In the genomic region with DNA sequence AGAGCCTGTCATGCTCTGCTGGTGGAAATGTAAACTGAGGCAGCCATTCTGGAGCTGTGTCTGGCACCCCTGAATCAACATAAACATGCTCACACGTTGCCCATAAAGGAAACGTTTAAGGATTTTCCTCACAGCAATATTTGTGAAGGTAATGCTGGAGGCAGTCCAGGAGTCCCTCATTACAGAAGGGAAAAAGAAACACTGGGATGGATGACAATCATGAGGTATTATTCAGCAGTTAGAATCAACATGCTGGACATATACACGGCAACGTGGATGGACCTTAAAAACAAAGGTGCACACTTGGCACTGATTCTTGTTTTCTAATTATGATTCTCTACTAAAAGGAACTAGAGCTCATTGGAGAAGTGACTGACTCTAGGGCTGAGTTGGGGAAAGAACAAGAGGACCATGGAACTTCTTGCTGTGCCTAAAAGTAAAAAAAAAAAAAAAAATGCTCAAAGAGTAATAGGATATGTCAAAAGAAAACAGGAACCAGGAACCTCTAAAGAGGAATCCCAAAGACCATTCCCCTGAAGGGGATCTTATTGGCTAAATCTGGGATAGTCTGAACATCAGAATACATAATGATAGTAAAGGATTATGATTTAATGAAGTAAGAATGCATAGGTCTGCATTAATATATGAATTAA, we compare ENCODE assay signal across 20 cellular contexts. TPM values are rescaled to one million over a fixed set of nuclear protein-coding genes. Genes with fewer than 3 reads are reported as not detected.
DNase-seq lines count a peak whose midpoint lies in the region; ATAC-seq, FAIRE-seq and TF ChIP-seq lines count a peak whose summit lies in the region.
"Had no signal": no experiment of that assay in that cellular context is flagged by ENCODE, and none has a peak within 500 bp of the region (broad histone marks: within the 10 kb centered on the region; RNA-seq: fewer than 3 reads in every experiment).

No MANE protein-coding gene starts in this region.

- no peaks in the 10 kb centered on the region for H3K9me3 ChIP-seq in smooth muscle cell (replicated peaks; ENCODE audit: low read depth)
- H3K9me3 ChIP-seq: lower lobe of right lung, right atrium auricular region had no signal

- TF ChIP-seq CTCF in endothelial cell (IDR thresholded peaks at IDR 0.05; ENCODE audit: unreplicated experiment) (no peak), smooth muscle cell (IDR thresholded peaks at IDR 0.05; ENCODE audit: borderline replicate concordance, insufficient read depth, poor library complexity, severe bottlenecking) (no peak)

- H3K9ac ChIP-seq in smooth muscle cell (ENCODE audit: low read depth) = no peak overlapping the region

- 70% methylated on average over 4 of the region's 4 CpGs for WGBS in smooth muscle cell (ENCODE audit: low lambda C conversion rate)

- no peak for TF ChIP-seq POLR2A in GM12891 (IDR thresholded peaks at IDR 0.05; ENCODE audit: low read depth, low read length)

- no peak for DNase-seq in GM12891 (ENCODE audit: insufficient read length, low spot score)
- no peak for DNase-seq in endothelial cell (ENCODE audit: low spot score)
- no peak for DNase-seq in smooth muscle cell (lab: John Stamatoyannopoulos, UW; ENCODE audit: unreplicated experiment)
- DNase-seq: activated CD4-positive, alpha-beta T cell treated with anti-CD3 and anti-CD28 coated beads, Interleukin-2, amount 50 U/mL, for 4 hours; activated naive CD4-positive, alpha-beta T cell treated with Interleukin-2 at 50 U/mL for 16 hours; HCEC 1CT; heart right ventricle; lower lobe of right lung; NCI-H187; NCI-H446 treated with DMSO at 0.1 percent for 48 hours; occipital lobe had no signal

- peaks cover 88% of the 10 kb centered on the region for H4K20me1 ChIP-seq in smooth muscle cell (ENCODE audit: low read depth)

- peaks cover 14% of the 10 kb centered on the region for H3K4me1 ChIP-seq in smooth muscle cell (ENCODE audit: low read depth)

- H3K4me3 ChIP-seq in smooth muscle cell = no peak overlapping the region
- H3K4me3 ChIP-seq: heart right ventricle, lower lobe of right lung, right atrium auricular region had no signal

- peaks cover 28% of the 10 kb centered on the region for H3F3A ChIP-seq in smooth muscle cell (ENCODE audit: low read depth)

- H3K27me3 ChIP-seq in smooth muscle cell (ENCODE audit: low read depth) = no peaks in the 10 kb centered on the region
- H3K27me3 ChIP-seq: heart right ventricle, right atrium auricular region had no signal

- peak overlapping the region; percentile 18 for H3K27ac ChIP-seq in smooth muscle cell (ENCODE audit: low read depth)
- H3K27ac ChIP-seq: lower lobe of right lung, RWPE1 had no signal

- H3K36me3 Mint-ChIP-seq in IgD-negative memory B cell (peaks cover 4% of the 10 kb centered on the region), endothelial cell (ENCODE audit: low read depth, unreplicated experiment) (no peaks in the 10 kb centered on the region)

- H3K4me3 Mint-ChIP-seq in IgD-negative memory B cell (peak overlapping the region in 3 of 4 donors; percentile 31 to 80 (median 69)), endothelial cell (ENCODE audit: unreplicated experiment) (no peak overlapping the region)
- H3K4me3 Mint-ChIP-seq: central memory CD8-positive, alpha-beta T cell; endodermal cell had no signal

- H3K9me3 Mint-ChIP-seq in IgD-negative memory B cell (no peaks in the 10 kb centered on the region), endothelial cell (ENCODE audit: unreplicated experiment) (no peaks in the 10 kb centered on the region)
- H3K9me3 Mint-ChIP-seq: central memory CD8-positive, alpha-beta T cell had no signal

- H3K27me3 Mint-ChIP-seq in IgD-negative memory B cell (no peaks in the 10 kb centered on the region), endothelial cell (ENCODE audit: unreplicated experiment) (peaks cover 2% of the 10 kb centered on the region)
- H3K27me3 Mint-ChIP-seq: central memory CD8-positive, alpha-beta T cell had no signal

- no peak overlapping the region for H2AFZ ChIP-seq in smooth muscle cell (ENCODE audit: low read depth)

- ATAC-seq in GM18870 (IDR thresholded peaks at IDR 0.05; ENCODE audit: unreplicated experiment) (no peak), GM18502 (IDR thresholded peaks at IDR 0.05; ENCODE audit: poor library complexity, unreplicated experiment) (no peak), GM19467 (IDR thresholded peaks at IDR 0.05; ENCODE audit: unreplicated experiment) (no peak)
- ATAC-seq: heart right ventricle, HepG2, lower lobe of right lung had no signal

- H3K79me2 ChIP-seq in smooth muscle cell (ENCODE audit: low read depth) = peaks cover 94% of the 10 kb centered on the region

- peak overlapping the region; percentile 11 for H3K4me2 ChIP-seq in smooth muscle cell

- peak; percentile 57 for FAIRE-seq in GM12891 (lab: Jason Lieb, UNC)
- FAIRE-seq: HepG2 had no signal

- H3K27ac Mint-ChIP-seq in IgD-negative memory B cell = peak overlapping the region; percentile 28 to 81 (median 62)
- H3K27ac Mint-ChIP-seq in endothelial cell (ENCODE audit: unreplicated experiment) = peak overlapping the region; percentile 58
- H3K27ac Mint-ChIP-seq: endodermal cell had no signal

- no peaks in the 10 kb centered on the region for H3K36me3 ChIP-seq in smooth muscle cell (ENCODE audit: low read depth)
- H3K36me3 ChIP-seq: lower lobe of right lung, right atrium auricular region had no signal

- H3K4me1 Mint-ChIP-seq in IgD-negative memory B cell = peaks cover 61 to 77% (median 75%) of the 10 kb centered on the region in 3 donors
- H3K4me1 Mint-ChIP-seq in endothelial cell (ENCODE audit: unreplicated experiment) = peaks cover 67% of the 10 kb centered on the region

TF ChIP-seq in GM12891, 5 proteins besides CTCF, POLR2A, EP300 and RAD21:
- TF ChIP-seq TAF1 (IDR thresholded peaks at IDR 0.05; ENCODE audit: low read depth, low read length) = no peak
- no peak for TF ChIP-seq POLR2AphosphoS5 (IDR thresholded peaks at IDR 0.05; ENCODE audit: low read depth, low read length)
- no peak for TF ChIP-seq SPI1 (IDR thresholded peaks at IDR 0.05; ENCODE audit: low read depth, low read length)
- no peak for TF ChIP-seq POU2F2 (IDR thresholded peaks at IDR 0.05; ENCODE audit: low read depth, low read length)
- no peak for TF ChIP-seq PAX5 (IDR thresholded peaks at IDR 0.05; ENCODE audit: insufficient read depth, low read length, severe bottlenecking)

RNA-seq across cellular contexts. Expression of a gene that starts 18.6 kb away (rescaled TPM):
- polyA plus RNA-seq in GM12891 (2012; ENCODE audit: low read depth, missing spikeins) = 35.2 TPM
- polyA plus RNA-seq in IgD-negative memory B cell (55.1 TPM), smooth muscle cell (49.2 and 49.3 TPM in 2 replicates)
- total RNA-seq in endothelial cell (ENCODE audit: unreplicated experiment) (86.7 TPM), smooth muscle cell (46.9 and 56.3 TPM in 2 replicates)
